Comparison of ENCODE assay signal across 22 cellular contexts in the genomic region with DNA sequence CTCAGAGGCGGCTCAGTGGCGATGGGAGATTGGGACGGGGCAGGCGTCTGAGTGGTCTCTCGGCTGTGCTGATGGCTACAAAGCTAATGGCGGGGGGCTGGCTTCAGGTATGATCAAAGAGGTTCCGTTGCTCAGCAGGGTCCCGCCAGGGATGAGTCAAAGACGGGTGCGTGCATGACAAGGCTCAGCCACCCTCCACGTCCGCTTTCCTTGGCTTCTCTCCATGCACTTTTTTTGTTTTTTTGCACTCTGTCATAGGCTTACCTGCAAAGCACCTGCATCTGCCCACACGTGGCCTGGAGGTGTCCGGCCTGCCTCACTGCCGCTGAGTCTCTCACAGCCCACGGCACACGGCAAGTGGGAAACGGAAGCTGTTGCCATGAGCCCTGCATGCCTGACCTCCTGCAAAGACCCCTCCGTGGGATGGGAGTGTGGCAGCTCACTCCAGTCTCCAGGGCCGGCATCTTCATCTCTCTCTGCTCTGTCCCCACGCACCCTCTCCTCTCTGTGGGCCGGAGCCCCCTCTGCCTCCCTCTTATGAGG.
DNase-seq lines count a peak whose midpoint lies in the region; ATAC-seq, FAIRE-seq and TF ChIP-seq lines count a peak whose summit lies in the region.
"Had no signal": no experiment of that assay in that cellular context is flagged by ENCODE, and none has a peak within 500 bp of the region (broad histone marks: within the 10 kb centered on the region; RNA-seq: fewer than 3 reads in every experiment).

No MANE protein-coding gene starts in this region.

- ATAC-seq in Right ventricle myocardium inferior (no peak), left cardiac atrium (no peak), foreskin keratinocyte (peak; percentile 36), GM18517 (IDR thresholded peaks at IDR 0.05; ENCODE audit: unreplicated experiment) (no peak), HG02763 (IDR thresholded peaks at IDR 0.05; ENCODE audit: unreplicated experiment) (no peak)

- POLR2A ChIA-PET in RWPE1 (lab: Yijun Ruan, JAX; ENCODE audit: low non-redundant PET), result no interaction called here

- H3K27ac ChIP-seq in RWPE1 (peak overlapping the region; percentile 91), foreskin keratinocyte (no peak overlapping the region)
- H3K27ac ChIP-seq: KMS-11, Peyer's patch had no signal

- TF ChIP-seq CTCF in RWPE1 (conservative IDR thresholded peaks at IDR 0.05; ENCODE audit: low read depth), result no peak
- no peak for TF ChIP-seq CTCF in foreskin keratinocyte (conservative IDR thresholded peaks at IDR 0.05)

- FAIRE-seq in urothelium cell line (lab: Jason Lieb, UNC), result peak; percentile 56

- CTCF ChIA-PET in RWPE1 (lab: Yijun Ruan, JAX), result interaction anchor here (0.7 to 0.8 kb wide), 2 partner anchors 25 to 808 kb away, joined by 4 to 6 read pairs; no protein-coding TSS in a partner anchor

- H3K27me3 ChIP-seq in foreskin keratinocyte, result no peaks in the 10 kb centered on the region
- H3K27me3 ChIP-seq: Peyer's patch had no signal

- DNase-seq in Right ventricle myocardium inferior (ENCODE audit: missing footprints), result peak; percentile 49
- DNase-seq in left cardiac atrium, result no peak
- no peak for DNase-seq in RWPE1 (ENCODE audit: low spot score)
- DNase-seq in foreskin keratinocyte, result peak in 1 of 2 donors; percentile 63
- DNase-seq in urothelium cell line (ENCODE audit: low spot score), result no peak
- DNase-seq in Kasumi-1 (lab: John Stamatoyannopoulos, UW), result no peak
- DNase-seq: 8988T; CD4-positive, CD25-positive, alpha-beta regulatory T cell; EL; GM23248; H9; MV-4-11; NCI-H1105 treated with DMSO at 0.1 percent for 48 hours; NCI-H2029 treated with DMSO at 0.1 percent for 48 hours; NCI-H226; NCI-H510A treated with DMSO at 0.1 percent for 48 hours; NCI-H748 treated with DMSO at 0.1 percent for 48 hours; SHP77 had no signal

- H3K4me1 ChIP-seq in foreskin keratinocyte, result peaks cover 14% of the 10 kb centered on the region
- H3K4me1 ChIP-seq: Peyer's patch had no signal

- intact Hi-C loops in Right ventricle myocardium inferior (cut with DNase I), result no loop called here
- intact Hi-C loops in left cardiac atrium (cut with DNase I), result no loop called here
